In the genomic region with DNA sequence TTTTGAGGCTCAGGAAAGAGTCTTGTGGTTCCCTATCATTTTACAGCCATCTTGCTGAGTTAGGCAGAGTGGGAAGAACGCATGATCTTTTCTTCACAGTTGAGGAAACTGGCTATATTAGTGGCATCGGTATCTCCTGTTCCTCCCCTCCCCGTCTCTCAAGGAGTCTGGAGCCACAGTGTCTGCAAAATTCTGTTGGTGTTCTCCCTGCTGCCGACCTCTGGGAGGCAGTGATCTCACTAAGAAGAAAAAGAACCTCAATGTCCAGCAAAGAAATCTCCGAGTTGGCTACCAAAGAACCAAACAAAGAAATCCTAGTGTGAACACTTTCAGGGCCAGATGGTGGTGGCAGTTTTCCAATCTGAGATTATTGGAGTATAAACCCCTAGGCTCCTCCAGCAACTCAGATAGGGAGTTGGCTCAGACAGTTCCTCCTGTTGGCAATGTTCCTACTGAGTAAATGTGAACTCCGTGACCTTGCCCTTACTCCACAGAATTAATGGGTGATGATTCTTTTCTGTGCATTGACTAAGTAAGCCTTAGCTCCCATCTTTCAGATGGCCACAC, we compare ENCODE assay signal across 19 cellular contexts. TPM values are rescaled to one million over a fixed set of nuclear protein-coding genes. Genes with fewer than 3 reads are reported as not detected.
DNase-seq lines count a peak whose midpoint lies in the region; ATAC-seq and TF ChIP-seq lines count a peak whose summit lies in the region.
"Had no signal": no experiment of that assay in that cellular context is flagged by ENCODE, and none has a peak within 500 bp of the region (broad histone marks: within the 10 kb centered on the region; RNA-seq: fewer than 3 reads in every experiment).

No MANE protein-coding gene starts in this region.

- 45 to 49% methylated on average over 6 of the region's 6 CpGs for WGBS in testis, 2 donors

- TF ChIP-seq CTCF in right atrium auricular region (IDR thresholded peaks at IDR 0.05) (no peak), testis (IDR thresholded peaks at IDR 0.05) (no peak)

- DNase-seq in left ventricle myocardium superior (no peak), right atrium auricular region (ENCODE audit: low spot score) (no peak), M059J (ENCODE audit: low read depth) (peak; percentile 25), SK-MEL-5 (ENCODE audit: low read depth, low spot score) (peak; percentile 20), testis (peak; percentile 56)
- no peak for DNase-seq in stimulated activated CD4-positive, alpha-beta T cell treated with anti-CD3 and anti-CD28 coated beads, Interleukin-4, amount 100 ng/mL, for 24 hours
- DNase-seq: H9, NCI-H1048, NCI-H1694, NCI-H2107, NCI-H774 had no signal

- H3K36me3 Mint-ChIP-seq in stimulated activated memory B cell treated with anti-CD40 and anti-IgM and Interleukin-4, amounts not matched to agents 10 μg/mL and 1 μg/mL and 100 μg/mL, for 72 hours, result no peaks in the 10 kb centered on the region
- H3K36me3 Mint-ChIP-seq: CD14-positive monocyte, IgD-negative memory B cell had no signal

- no peak overlapping the region for H3K27ac Mint-ChIP-seq in stimulated activated memory B cell treated with anti-CD40 and anti-IgM and Interleukin-4, amounts not matched to agents 10 μg/mL and 1 μg/mL and 100 μg/mL, for 72 hours
- H3K27ac Mint-ChIP-seq: CD14-positive monocyte, IgD-negative memory B cell had no signal

- no peaks in the 10 kb centered on the region for H3K27me3 Mint-ChIP-seq in stimulated activated memory B cell treated with anti-CD40 and anti-IgM and Interleukin-4, amounts not matched to agents 10 μg/mL and 1 μg/mL and 100 μg/mL, for 72 hours

- TF ChIP-seq POLR2A in testis (IDR thresholded peaks at IDR 0.05), result no peak

- H3K4me3 Mint-ChIP-seq in stimulated activated memory B cell treated with anti-CD40 and anti-IgM and Interleukin-4, amounts not matched to agents 10 μg/mL and 1 μg/mL and 100 μg/mL, for 72 hours, result no peak overlapping the region
- H3K4me3 Mint-ChIP-seq: CD14-positive monocyte, H9 had no signal

- intact Hi-C loops in left ventricle myocardium superior (cut with micrococcal nuclease) (no loop called here), testis (cut with DNase I; ENCODE audit: low total_unique reads) (no loop called here)

- H3K4me1 Mint-ChIP-seq in stimulated activated memory B cell treated with anti-CD40 and anti-IgM and Interleukin-4, amounts not matched to agents 10 μg/mL and 1 μg/mL and 100 μg/mL, for 72 hours, result no peaks in the 10 kb centered on the region
- H3K4me1 Mint-ChIP-seq: CD14-positive monocyte, H9, IgD-negative memory B cell had no signal

- in situ Hi-C loops in SK-MEL-5 (cut with HindIII; ENCODE audit: low pct_unique_long_range_greater_than_20kb, low sequenced_read_pairs), result no loop called here

- ATAC-seq in left ventricle myocardium superior (peak; percentile 38), HG02571 (IDR thresholded peaks at IDR 0.05; ENCODE audit: unreplicated experiment) (no peak)
- ATAC-seq in stimulated activated memory B cell treated with anti-CD40 and anti-IgM and Interleukin-4, amounts not matched to agents 10 μg/mL and 1 μg/mL and 100 μg/mL, for 72 hours, result no peak
- ATAC-seq: A549 had no signal

- no peak overlapping the region for H3K4me3 ChIP-seq in right atrium auricular region
- no peak overlapping the region for H3K4me3 ChIP-seq in testis
- H3K4me3 ChIP-seq: A549, SJSA1 had no signal

- no peaks in the 10 kb centered on the region for H3K36me3 ChIP-seq in right atrium auricular region
- H3K36me3 ChIP-seq in testis (ENCODE audit: low read depth, missing control alignments), result no peaks in the 10 kb centered on the region
- H3K36me3 ChIP-seq: SJSA1 had no signal

- H3K4me1 ChIP-seq in right atrium auricular region, result peaks cover 0 to 1% of the 10 kb centered on the region in 2 donors
- H3K4me1 ChIP-seq in testis, result no peaks in the 10 kb centered on the region
- H3K4me1 ChIP-seq: A549, SJSA1 had no signal

- H3K27me3 ChIP-seq in right atrium auricular region (no peaks in the 10 kb centered on the region), testis (no peaks in the 10 kb centered on the region)
- H3K27me3 ChIP-seq: SJSA1 had no signal

- H3K9me3 Mint-ChIP-seq in stimulated activated memory B cell treated with anti-CD40 and anti-IgM and Interleukin-4, amounts not matched to agents 10 μg/mL and 1 μg/mL and 100 μg/mL, for 72 hours, result no peaks in the 10 kb centered on the region
- H3K9me3 Mint-ChIP-seq: CD14-positive monocyte had no signal

- no peak overlapping the region for H3K27ac ChIP-seq in right atrium auricular region
- H3K27ac ChIP-seq in testis, result no peak overlapping the region
- H3K27ac ChIP-seq: A549, SJSA1 had no signal

- H3K9me3 ChIP-seq in right atrium auricular region, result no peaks in the 10 kb centered on the region
- no peaks in the 10 kb centered on the region for H3K9me3 ChIP-seq in testis
- H3K9me3 ChIP-seq: A549, SJSA1 had no signal

RNA-seq across cellular contexts. Expression of a gene that starts 41.2 kb away (rescaled TPM):
- total RNA-seq in left ventricle myocardium superior, result not detected
- total RNA-seq in right atrium auricular region, result not detected
- total RNA-seq in M059J (2014; rRNA removed; shearing (Covaris generic)), result not detected in 2 replicates
- not detected in 2 replicates for total RNA-seq in SK-MEL-5 (2014; rRNA removed; shearing (Covaris generic))
- not detected in 2 replicates for polyA plus RNA-seq in SK-MEL-5 (2015; cell fraction: cytosol; rRNA removed)
- not detected in 2 replicates for polyA plus RNA-seq in SK-MEL-5 (2015; cell fraction: nucleus; rRNA removed)
- total RNA-seq in testis, result under 1 TPM; 0.62 to 0.87 TPM
- 0.28 TPM for polyA plus RNA-seq in testis (ENCODE audit: insufficient read depth, low read depth, low replicate concordance)
- total RNA-seq: H9, HT-29, LHCN-M2 had no signal
- polyA plus RNA-seq: A549, CD14-positive monocyte, IgD-negative memory B cell had no signal

Comparison
In these comparisons a context has a peak if more than half of its experiments do, and no peak if none do; other contexts are left out.
1. DNase-seq: peak in M059J (single experiment), SK-MEL-5 (single experiment) and testis (single experiment); none in left ventricle myocardium superior (single experiment), right atrium auricular region (single experiment) and stimulated activated CD4-positive, alpha-beta T cell treated with anti-CD3 and anti-CD28 coated beads, Interleukin-4, amount 100 ng/mL, for 24 hours (single experiment).